In genomic region chr2:24838541-24838940, GRCh38 we compare ENCODE assay signal across 3 cellular contexts.
"Had no signal": no experiment of that assay in that cellular context is flagged by ENCODE, and none has a peak within 500 bp of the region (broad histone marks: within the 10 kb centered on the region; RNA-seq: fewer than 3 reads in every experiment).

No MANE protein-coding gene starts in this region.

- H3K4me3 Mint-ChIP-seq: GM23338 had no signal

- H3K9me3 Mint-ChIP-seq: GM23338 had no signal

- H3K4me1 ChIP-seq: HAP-1 had no signal

- H3K4me3 ChIP-seq: GM23338, HAP-1 had no signal

- H3K27ac Mint-ChIP-seq: GM23338 had no signal

- H2AFZ ChIP-seq: GM23338 had no signal

- DNase-seq: IMR-90 had no signal

- H3K4me2 ChIP-seq: GM23338 had no signal

- H3K9me3 ChIP-seq: HAP-1 had no signal
